In the genomic region with DNA sequence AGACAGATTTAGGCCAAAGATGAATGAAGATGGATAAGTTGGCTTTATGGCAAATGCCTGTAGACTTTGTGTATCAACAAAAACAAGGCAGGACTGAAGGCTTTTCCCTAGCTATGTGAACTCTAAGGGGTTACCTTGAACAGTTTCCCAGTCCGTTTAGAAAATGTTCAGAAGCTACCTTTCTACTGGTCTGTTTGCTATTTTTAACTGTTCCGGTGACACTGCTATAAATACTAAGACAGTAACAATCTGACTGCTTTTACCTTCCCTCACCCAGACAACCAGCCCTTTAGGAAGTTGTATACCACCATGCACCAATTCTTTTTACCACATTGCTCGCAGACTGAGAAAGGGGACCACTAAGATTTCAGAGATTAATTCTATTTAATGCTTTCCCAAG, we compare ENCODE assay signal across 19 cellular contexts.
A peak's percentile ranks its signal among the peaks of the same experiment; 100 is the strongest.
DNase-seq lines count a peak whose midpoint lies in the region; ATAC-seq and TF ChIP-seq lines count a peak whose summit lies in the region.
"Had no signal": no experiment of that assay in that cellular context is flagged by ENCODE, and none has a peak within 500 bp of the region (broad histone marks: within the 10 kb centered on the region; RNA-seq: fewer than 3 reads in every experiment).

No MANE protein-coding gene starts in this region.

- peaks cover 14% of the 10 kb centered on the region for H3K36me3 Mint-ChIP-seq in brain
- H3K36me3 Mint-ChIP-seq: IgD-negative memory B cell had no signal

- H3K27ac Mint-ChIP-seq in brain = peak overlapping the region in 4 of 5 experiments; percentile 29 to 93 (median 86)

- no peak overlapping the region for H3K9ac ChIP-seq in SK-N-SH
- H3K9ac ChIP-seq: BLaER1 had no signal

- H3K27me3 Mint-ChIP-seq in brain = no peaks in the 10 kb centered on the region
- H3K27me3 Mint-ChIP-seq: IgD-negative memory B cell had no signal

- no peaks in the 10 kb centered on the region for H4K20me1 ChIP-seq in SK-N-SH (ENCODE audit: insufficient read depth)
- H4K20me1 ChIP-seq: BLaER1 had no signal

- intact Hi-C loops in gastrocnemius medialis (cut with DNase I; ENCODE audit: low total_unique reads) = no loop called here

- H3K4me3 ChIP-seq in SK-N-SH (ENCODE audit: low read depth in 2 of 2, low read length in 1 of 2) = no peak overlapping the region
- H3K4me3 ChIP-seq in gastrocnemius medialis = no peak overlapping the region
- H3K4me3 ChIP-seq: BLaER1 had no signal

- peaks cover 65% of the 10 kb centered on the region for H3K4me1 Mint-ChIP-seq in brain
- H3K4me1 Mint-ChIP-seq: IgD-negative memory B cell had no signal

- no peaks in the 10 kb centered on the region for H3K9me2 ChIP-seq in SK-N-SH

- TF ChIP-seq CTCF in SK-N-SH (IDR thresholded peaks at IDR 0.05) (no peak), brain (conservative IDR thresholded peaks at IDR 0.05) (no peak), gastrocnemius medialis (IDR thresholded peaks at IDR 0.05 in 4 of 5, conservative IDR thresholded peaks at IDR 0.05 in 1 of 5) (no peak)

- peaks cover 0 to 16% of the 10 kb centered on the region in 2 experiments; a peak in 2 of 4 replicates for H3K4me1 ChIP-seq in SK-N-SH (ENCODE audit: control insufficient read depth in 1 of 2, insufficient read depth in 2 of 2, low read depth in 1 of 2, low read length in 1 of 2)
- H3K4me1 ChIP-seq in gastrocnemius medialis = peaks cover 12 to 17% of the 10 kb centered on the region in 2 donors

- CTCF ChIA-PET in SK-N-SH (lab: Yijun Ruan, JAX) = interaction anchor here (1.3 to 1.8 kb wide), 2 partner anchors 19 to 522 kb away, joined by 3 read pairs; no protein-coding TSS in a partner anchor

- H2AFZ ChIP-seq in SK-N-SH (ENCODE audit: low read depth) = no peak overlapping the region

- H3K9me3 ChIP-seq in SK-N-SH (no peaks in the 10 kb centered on the region), gastrocnemius medialis (no peaks in the 10 kb centered on the region)
- H3K9me3 ChIP-seq: BLaER1 had no signal

- no peaks in the 10 kb centered on the region for H3K9me3 Mint-ChIP-seq in brain

- 91% methylated on average over 3 of the region's 3 CpGs for WGBS in SK-N-SH (ENCODE audit: low lambda C conversion rate)

- POLR2A ChIA-PET in SK-N-SH (lab: Yijun Ruan, JAX) = no interaction called here

- peak overlapping the region; percentile 0 to 44; a peak in 3 of 4 replicates for H3K27ac ChIP-seq in SK-N-SH (ENCODE audit: low read depth in 2 of 2, low read length in 1 of 2)
- peak overlapping the region; percentile 6 to 42 (median 35) for H3K27ac ChIP-seq in gastrocnemius medialis
- H3K27ac ChIP-seq: 22Rv1, BLaER1 had no signal

- no peaks in the 10 kb centered on the region for H3K27me3 ChIP-seq in SK-N-SH (ENCODE audit: insufficient read depth)
- no peaks in the 10 kb centered on the region for H3K27me3 ChIP-seq in gastrocnemius medialis
- H3K27me3 ChIP-seq: BLaER1 had no signal

- no peak for TF ChIP-seq POLR2A in gastrocnemius medialis (IDR thresholded peaks at IDR 0.05)

- no peak overlapping the region for H3K4me2 ChIP-seq in SK-N-SH
- H3K4me2 ChIP-seq: BLaER1 had no signal

- in situ Hi-C loops in gastrocnemius medialis (cut with MboI; ENCODE audit: low sequenced_read_pairs in 4 of 4) = no loop called here

- ATAC-seq in SK-N-SH treated with all-trans-retinoic acid at 6 μM for 48 hours (no peak), gastrocnemius medialis (peak in 1 of 2 donors; percentile 58), GM21390 (IDR thresholded peaks at IDR 0.05; ENCODE audit: unreplicated experiment) (no peak)

- no peak for TF ChIP-seq EP300 in SK-N-SH (IDR thresholded peaks at IDR 0.05; ENCODE audit: borderline replicate concordance in 1 of 2, low read depth in 1 of 2, low read length in 1 of 2)

- peak overlapping the region in 1 of 5 experiments; percentile 59 for H3K4me3 Mint-ChIP-seq in brain
- H3K4me3 Mint-ChIP-seq: IgD-negative memory B cell had no signal

- DNase-seq in SK-N-SH (no peak), medulla oblongata (ENCODE audit: extremely low spot score) (peak; percentile 17), gastrocnemius medialis (no peak), RPMI8226 (no peak), DMS 273 (lab: John Stamatoyannopoulos, UW; ENCODE audit: unreplicated experiment) (no peak)
- DNase-seq: DMS153, EL, HCEC 1CT, MV-4-11, NCI-H1417 treated with DMSO at 0.1 percent for 48 hours, NCI-H2029 treated with DMSO at 0.1 percent for 48 hours, NCI-H510A, NCI-H82 had no signal

- H3K79me2 ChIP-seq in SK-N-SH (ENCODE audit: insufficient read depth) = no peaks in the 10 kb centered on the region

- TF ChIP-seq RAD21 in SK-N-SH (IDR thresholded peaks at IDR 0.05; ENCODE audit: low read length) = no peak

- H3F3A ChIP-seq in SK-N-SH (replicated peaks; ENCODE audit: insufficient read depth) = peaks cover 5% of the 10 kb centered on the region

- H3K36me3 ChIP-seq in SK-N-SH (replicated peaks in 1 of 2; ENCODE audit: control insufficient read depth in 1 of 2, insufficient read depth in 2 of 2, low read length in 1 of 2) (peaks cover 16 to 47% of the 10 kb centered on the region in 2 experiments), gastrocnemius medialis (no peaks in the 10 kb centered on the region)

TF ChIP-seq in SK-N-SH, 30 proteins besides CTCF, POLR2A, EP300 and RAD21 (continues in another document):
- TF ChIP-seq MXI1 (IDR thresholded peaks at IDR 0.05; ENCODE audit: low read depth, low read length) (no peak), RFX5 (IDR thresholded peaks at IDR 0.05; ENCODE audit: low read length) (no peak), TAF1 (IDR thresholded peaks at IDR 0.05; ENCODE audit: borderline replicate concordance, low read depth, low read length) (no peak), GATA2 (CRISPR knock-in tag; IDR thresholded peaks at IDR 0.05) (no peak), MEF2A (IDR thresholded peaks at IDR 0.05; ENCODE audit: borderline replicate concordance, low read depth) (no peak), IRF3 (IDR thresholded peaks at IDR 0.05; ENCODE audit: low read depth, low read length) (no peak), GABPA (IDR thresholded peaks at IDR 0.05; ENCODE audit: low read depth) (no peak), CHD2 (IDR thresholded peaks at IDR 0.05; ENCODE audit: low read length, partially characterized antibody) (no peak), FOXM1 (IDR thresholded peaks at IDR 0.05; ENCODE audit: low read depth) (no peak)
- TF ChIP-seq, protein P1, sequence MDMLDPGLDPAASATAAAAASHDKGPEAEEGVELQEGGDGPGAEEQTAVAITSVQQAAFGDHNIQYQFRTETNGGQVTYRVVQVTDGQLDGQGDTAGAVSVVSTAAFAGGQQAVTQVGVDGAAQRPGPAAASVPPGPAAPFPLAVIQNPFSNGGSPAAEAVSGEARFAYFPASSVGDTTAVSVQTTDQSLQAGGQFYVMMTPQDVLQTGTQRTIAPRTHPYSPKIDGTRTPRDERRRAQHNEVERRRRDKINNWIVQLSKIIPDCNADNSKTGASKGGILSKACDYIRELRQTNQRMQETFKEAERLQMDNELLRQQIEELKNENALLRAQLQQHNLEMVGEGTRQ (IDR thresholded peaks at IDR 0.05; ENCODE audit: borderline replicate concordance, low read depth, low read length) = no peak

TF ChIP-seq in SK-N-SH treated with all-trans-retinoic acid at 6 μM for 48 hours, 23 proteins besides CTCF, POLR2A, EP300 and RAD21:
- no peak for TF ChIP-seq PATZ1 (CRISPR knock-in tag; IDR thresholded peaks at IDR 0.05; ENCODE audit: borderline replicate concordance)
